ENCODE assay signal across 10 cellular contexts in genomic region chr1:117061986-117062415, GRCh38. TPM values are rescaled to one million over a fixed set of nuclear protein-coding genes. Genes with fewer than 3 reads are reported as not detected.
A peak's percentile ranks its signal among the peaks of the same experiment; 100 is the strongest.
DNase-seq lines count a peak whose midpoint lies in the region; ATAC-seq and TF ChIP-seq lines count a peak whose summit lies in the region.
"Had no signal": no experiment of that assay in that cellular context is flagged by ENCODE, and none has a peak within 500 bp of the region (broad histone marks: within the 10 kb centered on the region; RNA-seq: fewer than 3 reads in every experiment).

No MANE protein-coding gene starts in this region.

- no peaks in the 10 kb centered on the region for H3F3A ChIP-seq in PC-3 (ENCODE audit: low read length, unreplicated experiment)

- ATAC-seq in GM21529 (IDR thresholded peaks at IDR 0.05; ENCODE audit: unreplicated experiment) (peak; percentile 25), PC-3 (no peak)

- TF ChIP-seq CTCF in PC-3 (conservative IDR thresholded peaks at IDR 0.05; ENCODE audit: low read depth, low read length) (no peak), fibroblast of lung (conservative IDR thresholded peaks at IDR 0.05 in 1 of 2, IDR thresholded peaks at IDR 0.05 in 1 of 2; ENCODE audit: low read depth in 1 of 2, low read length in 2 of 2) (no peak), tibial artery (IDR thresholded peaks at IDR 0.05) (no peak)

- H3K9me3 ChIP-seq in PC-3 (ENCODE audit: low read length) (no peaks in the 10 kb centered on the region), fibroblast of lung (ENCODE audit: control insufficient read depth, insufficient read depth, low read depth, low read length) (no peaks in the 10 kb centered on the region), tibial artery (no peaks in the 10 kb centered on the region)
- H3K9me3 ChIP-seq: sigmoid colon had no signal

- H3K36me3 ChIP-seq in PC-3 (ENCODE audit: low read depth, low read length): no peaks in the 10 kb centered on the region; the same call in 1 of the 2 replicates
- H3K36me3 ChIP-seq in fibroblast of lung (ENCODE audit: control insufficient read depth, insufficient read depth, low read length): no peaks in the 10 kb centered on the region
- H3K36me3 ChIP-seq in tibial artery: no peaks in the 10 kb centered on the region
- H3K36me3 ChIP-seq: sigmoid colon had no signal

- no TSS peak for BruUV-seq in PC-3 (replicated peaks; lab: Mats Ljungman, UMichigan)

- no peaks in the 10 kb centered on the region for H4K20me1 ChIP-seq in PC-3 (ENCODE audit: low read length)
- H4K20me1 ChIP-seq in fibroblast of lung (ENCODE audit: control insufficient read depth, extremely low read depth, insufficient read depth, low read length): no peaks in the 10 kb centered on the region

- CTCF ChIA-PET in PC-3 (lab: Charles Lee): interaction anchor here (0.5 kb wide), 1 partner anchor 487 kb away, joined by 3 read pairs; no protein-coding TSS in a partner anchor

- POLR2A ChIA-PET in PC-3 (lab: Charles Lee; ENCODE audit: unreplicated experiment): no interaction called here

- no peaks in the 10 kb centered on the region for H3K27me3 ChIP-seq in PC-3 (ENCODE audit: low read length)
- no peaks in the 10 kb centered on the region for H3K27me3 ChIP-seq in fibroblast of lung (ENCODE audit: control insufficient read depth, insufficient read depth, low read length)
- no peaks in the 10 kb centered on the region for H3K27me3 ChIP-seq in tibial artery
- H3K27me3 ChIP-seq: dorsolateral prefrontal cortex, sigmoid colon had no signal

- H2AFZ ChIP-seq in PC-3 (ENCODE audit: low read length) (no peak overlapping the region), fibroblast of lung (ENCODE audit: low read length) (no peak overlapping the region)

- H3K9ac ChIP-seq in PC-3 (ENCODE audit: low read length) (no peak overlapping the region), fibroblast of lung (ENCODE audit: insufficient read depth, low read length) (no peak overlapping the region)

- H3K4me3 ChIP-seq in PC-3 (ENCODE audit: low read length): no peak overlapping the region
- no peak overlapping the region for H3K4me3 ChIP-seq in fibroblast of lung (replicated peaks in 1 of 4; ENCODE audit: control extremely low read depth in 1 of 4, insufficient read depth in 1 of 4, low read depth in 3 of 4, low read length in 4 of 4)
- H3K4me3 ChIP-seq in tibial artery: no peak overlapping the region
- H3K4me3 ChIP-seq: dorsolateral prefrontal cortex, sigmoid colon had no signal

- H3K79me2 ChIP-seq in PC-3 (ENCODE audit: low read length) (peaks cover 27% of the 10 kb centered on the region; the same call in 1 of the 2 replicates), fibroblast of lung (ENCODE audit: control insufficient read depth, insufficient read depth, low read length) (no peaks in the 10 kb centered on the region)

- peaks cover 14% of the 10 kb centered on the region for H3K4me1 ChIP-seq in PC-3 (ENCODE audit: insufficient read depth, low read length)
- H3K4me1 ChIP-seq in fibroblast of lung (ENCODE audit: control insufficient read depth, extremely low read depth, insufficient read depth, low read length): peaks cover 4% of the 10 kb centered on the region
- H3K4me1 ChIP-seq in tibial artery: peaks cover 0 to 13% (median 10%) of the 10 kb centered on the region in 4 donors

- no peaks in the 10 kb centered on the region for H3K9me2 ChIP-seq in PC-3 (replicated peaks; ENCODE audit: low read length)

- intact Hi-C loops in PC-3 (cut with micrococcal nuclease) (loop anchor here (2.0 to 10.0 kb wide), 2 partner anchors 59 to 693 kb away; partner anchors contain the start of gene TRIM45), tibial artery (cut with DNase I; ENCODE audit: low total_unique reads) (loop anchor here (2.0 kb wide), 1 partner anchor 59 kb away; the partner anchor contains the start of gene TRIM45)

- H3K27ac ChIP-seq in PC-3 (ENCODE audit: low read length): no peak overlapping the region
- H3K27ac ChIP-seq in fibroblast of lung (ENCODE audit: insufficient read depth, low read length): no peak overlapping the region
- H3K27ac ChIP-seq in tibial artery: no peak overlapping the region
- H3K27ac ChIP-seq: dorsolateral prefrontal cortex, sigmoid colon had no signal

- H3K4me2 ChIP-seq in PC-3 (ENCODE audit: low read length) (0 out of 2 replicates have a peak overlapping the region, but pooled peaks have one; percentile 6), fibroblast of lung (ENCODE audit: extremely low read depth, insufficient read depth, low read length) (no peak overlapping the region)

- DNase-seq in Daoy (ENCODE audit: low read depth) (peak; percentile 89), PC-3 (peak; percentile 28), fibroblast of lung (ENCODE audit: low read depth in 2 of 2) (peak; percentile 45 to 89), NCI-H2171 treated with DMSO at 0.1 percent for 48 hours (lab: John Stamatoyannopoulos, UW) (no peak), NCI-H2107 (lab: John Stamatoyannopoulos, UW) (no peak), tibial artery (no peak), COLO668 (lab: John Stamatoyannopoulos, UW; ENCODE audit: unreplicated experiment) (no peak)
- DNase-seq: dorsolateral prefrontal cortex, sigmoid colon had no signal

RNA-seq across cellular contexts. Expression of gene TTF2, which starts 1.9 kb away (rescaled TPM):
- total RNA-seq in Daoy (2014; rRNA removed; shearing (Covaris generic)): 58.7 and 75.6 TPM in 2 replicates
- 25.1 and 28.8 TPM in 2 replicates for total RNA-seq in PC-3 (2014; rRNA removed)
- total RNA-seq in fibroblast of lung: 7.7 and 13.2 TPM in 2 replicates
- polyA plus RNA-seq in fibroblast of lung: 10.0 and 14.9 TPM in 2 replicates
- 7.6 and 12.7 TPM in 2 replicates for polyA plus RNA-seq in fibroblast of lung (2012)
- 3.5 and 22.7 TPM in 2 replicates for polyA minus RNA-seq in fibroblast of lung (ENCODE audit: low replicate concordance)

RNA-seq across cellular contexts. Expression of gene TRIM45, which starts 59.5 kb away (rescaled TPM):
- total RNA-seq in Daoy (2014; rRNA removed; shearing (Covaris generic)): 3.4 and 7.6 TPM in 2 replicates
- total RNA-seq in PC-3 (2014; rRNA removed) (3.1 and 4.3 TPM in 2 replicates), fibroblast of lung (4.6 and 8.4 TPM in 2 replicates)
- 2.9 and 4.0 TPM in 2 replicates for polyA plus RNA-seq in fibroblast of lung
- 2.2 and 2.7 TPM in 2 replicates for polyA plus RNA-seq in fibroblast of lung (2012)
- polyA minus RNA-seq in fibroblast of lung (ENCODE audit: low replicate concordance): 0.93 and 1.9 TPM in 2 replicates

Comparison
In these comparisons a context has a peak if more than half of its experiments do, and no peak if none do; other contexts are left out.
1. DNase-seq: peak in Daoy (single experiment), PC-3 (single experiment) and fibroblast of lung (2 of 2); none in NCI-H2171 treated with DMSO at 0.1 percent for 48 hours (single experiment), NCI-H2107 (single experiment), tibial artery (0 of 2) and COLO668 (single experiment).